In the genomic region with DNA sequence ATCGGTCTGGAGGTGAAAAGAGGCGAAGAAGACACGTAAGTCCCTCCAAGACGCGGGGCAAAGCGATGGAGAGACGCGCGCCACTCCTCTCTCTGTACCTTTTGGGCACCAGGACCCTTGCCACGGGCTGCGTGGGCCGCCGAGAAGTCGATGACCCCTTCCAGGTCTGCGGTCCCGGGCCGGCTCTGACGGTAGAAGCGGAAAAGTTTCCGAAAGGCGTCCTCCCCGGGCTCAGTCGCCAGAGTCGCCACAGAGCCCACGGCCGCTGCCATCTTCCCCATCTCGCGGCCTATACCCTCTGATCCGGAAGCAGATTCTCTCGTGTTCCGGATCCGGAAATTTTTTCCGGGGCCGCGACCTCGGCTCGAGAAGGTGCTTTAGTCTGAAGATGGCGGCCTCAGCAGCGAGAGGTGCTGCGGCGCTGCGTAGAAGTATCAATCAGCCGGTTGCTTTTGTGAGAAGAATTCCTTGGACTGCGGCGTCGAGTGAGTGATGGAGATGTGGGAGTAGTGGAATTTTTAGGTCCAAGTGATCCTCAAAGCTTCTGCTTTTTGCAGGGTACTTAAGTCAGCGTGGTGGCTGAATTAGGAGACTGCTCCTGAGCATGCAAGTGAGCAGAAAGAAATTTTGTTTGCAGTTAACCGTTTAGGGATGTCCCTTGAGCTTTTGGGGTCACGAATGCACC, we compare ENCODE assay signal across 1 cellular context.
TF ChIP-seq lines count a peak whose summit lies in the region.

A gene with protein sequence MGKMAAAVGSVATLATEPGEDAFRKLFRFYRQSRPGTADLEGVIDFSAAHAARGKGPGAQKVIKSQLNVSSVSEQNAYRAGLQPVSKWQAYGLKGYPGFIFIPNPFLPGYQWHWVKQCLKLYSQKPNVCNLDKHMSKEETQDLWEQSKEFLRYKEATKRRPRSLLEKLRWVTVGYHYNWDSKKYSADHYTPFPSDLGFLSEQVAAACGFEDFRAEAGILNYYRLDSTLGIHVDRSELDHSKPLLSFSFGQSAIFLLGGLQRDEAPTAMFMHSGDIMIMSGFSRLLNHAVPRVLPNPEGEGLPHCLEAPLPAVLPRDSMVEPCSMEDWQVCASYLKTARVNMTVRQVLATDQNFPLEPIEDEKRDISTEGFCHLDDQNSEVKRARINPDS (minus strand): TSS at position 300 of the 685 bp plus-strand sequence. CDS start 19 bp downstream, at position 281.
TSS of gene SLIRP (plus strand) at position 380 of the 685 bp plus-strand sequence. CDS start at position 389, 9 bp downstream.

TF ChIP-seq in HepG2, 621 proteins besides CTCF, POLR2A, EP300 and RAD21 (continued from another document and continues in another):
- TF ChIP-seq ZBTB4 (CRISPR knock-in tag; IDR thresholded peaks at IDR 0.05; ENCODE audit: borderline replicate concordance) (no peak), POLR2AphosphoS5 (IDR thresholded peaks at IDR 0.05; ENCODE audit: low read depth, low read length) (peak; percentile 95), AGO2 (optimal IDR thresholded peaks at IDR 0.05; ENCODE audit: low read depth, low read length) (no peak), ZBTB43 (CRISPR knock-in tag; conservative IDR thresholded peaks at IDR 0.05) (peak; percentile 45; the same call in 1 of the 2 replicates), CAMTA2 (CRISPR knock-in tag; IDR thresholded peaks at IDR 0.05; ENCODE audit: borderline replicate concordance) (no peak), ZFP82 (CRISPR knock-in tag; IDR thresholded peaks at IDR 0.05; ENCODE audit: borderline replicate concordance) (0 out of 2 replicates have a peak, but pooled peaks have one; percentile 79), ZNF550 (CRISPR knock-in tag; IDR thresholded peaks at IDR 0.05; ENCODE audit: borderline replicate concordance) (no peak), NCOA5 (CRISPR knock-in tag; IDR thresholded peaks at IDR 0.05) (no peak), ZNF781 (CRISPR knock-in tag; IDR thresholded peaks at IDR 0.05; ENCODE audit: borderline replicate concordance, not compliant biosample characterization) (peak; percentile 76), ELF3 (CRISPR knock-in tag; IDR thresholded peaks at IDR 0.05) (peak; percentile 80), RBAK (CRISPR knock-in tag; IDR thresholded peaks at IDR 0.05) (no peak), RBM39 (IDR thresholded peaks at IDR 0.05; ENCODE audit: low read depth, low read length, poor library complexity, severe bottlenecking) (no peak), ZNF83 (CRISPR knock-in tag; IDR thresholded peaks at IDR 0.05; ENCODE audit: borderline replicate concordance) (no peak), SNRNP70 (IDR thresholded peaks at IDR 0.05; ENCODE audit: low read depth, low read length) (no peak), HNRNPL (IDR thresholded peaks at IDR 0.05; ENCODE audit: low read depth, low read length) (no peak), KLF16 (CRISPR knock-in tag; IDR thresholded peaks at IDR 0.05) (peak in 1 of 2 experiments; percentile 82; a peak in 2 of 4 replicates), ZSCAN20 (CRISPR knock-in tag; IDR thresholded peaks at IDR 0.05; ENCODE audit: borderline replicate concordance) (0 out of 2 replicates have a peak, but pooled peaks have one; percentile 48), HMGXB3 (CRISPR knock-in tag; IDR thresholded peaks at IDR 0.05; ENCODE audit: borderline replicate concordance) (peak; percentile 67; the same call in 1 of the 2 replicates), MIXL1 (CRISPR knock-in tag; IDR thresholded peaks at IDR 0.05) (peak; percentile 49; the same call in 1 of the 2 replicates)
- TF ChIP-seq, protein P1, sequence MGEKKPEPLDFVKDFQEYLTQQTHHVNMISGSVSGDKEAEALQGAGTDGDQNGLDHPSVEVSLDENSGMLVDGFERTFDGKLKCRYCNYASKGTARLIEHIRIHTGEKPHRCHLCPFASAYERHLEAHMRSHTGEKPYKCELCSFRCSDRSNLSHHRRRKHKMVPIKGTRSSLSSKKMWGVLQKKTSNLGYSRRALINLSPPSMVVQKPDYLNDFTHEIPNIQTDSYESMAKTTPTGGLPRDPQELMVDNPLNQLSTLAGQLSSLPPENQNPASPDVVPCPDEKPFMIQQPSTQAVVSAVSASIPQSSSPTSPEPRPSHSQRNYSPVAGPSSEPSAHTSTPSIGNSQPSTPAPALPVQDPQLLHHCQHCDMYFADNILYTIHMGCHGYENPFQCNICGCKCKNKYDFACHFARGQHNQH (CRISPR knock-in tag; IDR thresholded peaks at IDR 0.05): peak; percentile 86
- TF ChIP-seq, protein P2, sequence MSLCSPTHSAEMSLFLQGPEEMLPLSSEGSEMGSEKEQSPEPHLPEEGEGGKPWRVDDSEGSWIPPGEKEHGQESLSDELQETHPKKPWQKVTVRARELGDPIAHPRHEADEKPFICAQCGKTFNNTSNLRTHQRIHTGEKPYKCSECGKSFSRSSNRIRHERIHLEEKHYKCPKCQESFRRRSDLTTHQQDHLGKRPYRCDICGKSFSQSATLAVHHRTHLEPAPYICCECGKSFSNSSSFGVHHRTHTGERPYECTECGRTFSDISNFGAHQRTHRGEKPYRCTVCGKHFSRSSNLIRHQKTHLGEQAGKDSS (CRISPR knock-in tag; IDR thresholded peaks at IDR 0.05; ENCODE audit: borderline replicate concordance, low read depth): peak; percentile 55; the same call in 1 of the 2 replicates
- TF ChIP-seq, protein P3, sequence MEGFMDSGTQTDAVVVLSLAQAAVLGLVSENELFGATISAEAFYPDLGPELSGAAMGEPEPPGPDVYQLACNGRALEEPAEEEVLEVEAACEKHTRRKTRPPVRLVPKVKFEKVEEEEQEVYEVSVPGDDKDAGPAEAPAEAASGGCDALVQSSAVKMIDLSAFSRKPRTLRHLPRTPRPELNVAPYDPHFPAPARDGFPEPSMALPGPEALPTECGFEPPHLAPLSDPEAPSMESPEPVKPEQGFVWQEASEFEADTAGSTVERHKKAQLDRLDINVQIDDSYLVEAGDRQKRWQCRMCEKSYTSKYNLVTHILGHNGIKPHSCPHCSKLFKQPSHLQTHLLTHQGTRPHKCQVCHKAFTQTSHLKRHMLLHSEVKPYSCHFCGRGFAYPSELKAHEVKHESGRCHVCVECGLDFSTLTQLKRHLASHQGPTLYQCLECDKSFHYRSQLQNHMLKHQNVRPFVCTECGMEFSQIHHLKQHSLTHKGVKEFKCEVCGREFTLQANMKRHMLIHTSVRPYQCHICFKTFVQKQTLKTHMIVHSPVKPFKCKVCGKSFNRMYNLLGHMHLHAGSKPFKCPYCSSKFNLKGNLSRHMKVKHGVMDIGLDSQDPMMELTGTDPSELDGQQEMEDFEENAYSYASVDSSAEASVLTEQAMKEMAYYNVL (CRISPR knock-in tag; IDR thresholded peaks at IDR 0.05; ENCODE audit: borderline replicate concordance): no peak
- TF ChIP-seq, protein P4, sequence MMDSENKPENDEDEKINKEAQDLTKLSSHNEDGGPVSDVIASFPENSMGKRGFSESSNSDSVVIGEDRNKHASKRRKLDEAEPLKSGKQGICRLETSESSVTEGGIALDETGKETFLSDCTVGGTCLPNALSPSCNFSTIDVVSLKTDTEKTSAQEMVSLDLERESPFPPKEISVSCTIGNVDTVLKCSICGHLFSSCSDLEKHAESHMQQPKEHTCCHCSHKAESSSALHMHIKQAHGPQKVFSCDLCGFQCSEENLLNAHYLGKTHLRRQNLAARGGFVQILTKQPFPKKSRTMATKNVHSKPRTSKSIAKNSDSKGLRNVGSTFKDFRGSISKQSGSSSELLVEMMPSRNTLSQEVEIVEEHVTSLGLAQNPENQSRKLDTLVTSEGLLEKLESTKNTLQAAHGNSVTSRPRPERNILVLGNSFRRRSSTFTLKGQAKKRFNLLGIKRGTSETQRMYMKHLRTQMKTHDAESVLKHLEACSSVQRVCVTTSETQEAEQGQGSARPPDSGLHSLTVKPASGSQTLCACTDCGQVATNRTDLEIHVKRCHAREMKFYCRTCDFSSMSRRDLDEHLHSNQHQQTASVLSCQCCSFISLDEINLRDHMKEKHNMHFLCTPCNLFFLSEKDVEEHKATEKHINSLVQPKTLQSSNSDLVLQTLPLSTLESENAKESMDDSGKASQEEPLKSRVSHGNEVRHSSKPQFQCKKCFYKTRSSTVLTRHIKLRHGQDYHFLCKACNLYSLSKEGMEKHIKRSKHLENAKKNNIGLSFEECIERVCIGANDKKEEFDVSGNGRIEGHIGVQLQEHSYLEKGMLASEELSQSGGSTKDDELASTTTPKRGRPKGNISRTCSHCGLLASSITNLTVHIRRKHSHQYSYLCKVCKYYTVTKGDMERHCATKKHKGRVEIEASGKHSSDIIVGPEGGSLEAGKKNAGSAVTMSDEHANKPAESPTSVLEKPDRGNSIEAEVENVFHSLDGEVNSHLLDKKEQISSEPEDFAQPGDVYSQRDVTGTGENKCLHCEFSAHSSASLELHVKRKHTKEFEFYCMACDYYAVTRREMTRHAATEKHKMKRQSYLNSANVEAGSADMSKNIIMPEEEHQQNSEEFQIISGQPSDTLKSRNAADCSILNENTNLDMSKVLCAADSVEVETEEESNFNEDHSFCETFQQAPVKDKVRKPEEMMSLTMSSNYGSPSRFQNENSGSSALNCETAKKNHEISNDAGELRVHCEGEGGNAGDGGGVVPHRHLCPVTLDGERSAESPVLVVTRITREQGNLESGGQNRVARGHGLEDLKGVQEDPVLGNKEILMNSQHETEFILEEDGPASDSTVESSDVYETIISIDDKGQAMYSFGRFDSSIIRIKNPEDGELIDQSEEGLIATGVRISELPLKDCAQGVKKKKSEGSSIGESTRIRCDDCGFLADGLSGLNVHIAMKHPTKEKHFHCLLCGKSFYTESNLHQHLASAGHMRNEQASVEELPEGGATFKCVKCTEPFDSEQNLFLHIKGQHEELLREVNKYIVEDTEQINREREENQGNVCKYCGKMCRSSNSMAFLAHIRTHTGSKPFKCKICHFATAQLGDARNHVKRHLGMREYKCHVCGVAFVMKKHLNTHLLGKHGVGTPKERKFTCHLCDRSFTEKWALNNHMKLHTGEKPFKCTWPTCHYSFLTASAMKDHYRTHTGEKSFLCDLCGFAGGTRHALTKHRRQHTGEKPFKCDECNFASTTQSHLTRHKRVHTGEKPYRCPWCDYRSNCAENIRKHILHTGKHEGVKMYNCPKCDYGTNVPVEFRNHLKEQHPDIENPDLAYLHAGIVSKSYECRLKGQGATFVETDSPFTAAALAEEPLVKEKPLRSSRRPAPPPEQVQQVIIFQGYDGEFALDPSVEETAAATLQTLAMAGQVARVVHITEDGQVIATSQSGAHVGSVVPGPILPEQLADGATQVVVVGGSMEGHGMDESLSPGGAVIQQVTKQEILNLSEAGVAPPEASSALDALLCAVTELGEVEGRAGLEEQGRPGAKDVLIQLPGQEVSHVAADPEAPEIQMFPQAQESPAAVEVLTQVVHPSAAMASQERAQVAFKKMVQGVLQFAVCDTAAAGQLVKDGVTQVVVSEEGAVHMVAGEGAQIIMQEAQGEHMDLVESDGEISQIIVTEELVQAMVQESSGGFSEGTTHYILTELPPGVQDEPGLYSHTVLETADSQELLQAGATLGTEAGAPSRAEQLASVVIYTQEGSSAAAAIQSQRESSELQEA (CRISPR knock-in tag; IDR thresholded peaks at IDR 0.05; ENCODE audit: not compliant biosample characterization): peak; percentile 56
- TF ChIP-seq, protein P5, sequence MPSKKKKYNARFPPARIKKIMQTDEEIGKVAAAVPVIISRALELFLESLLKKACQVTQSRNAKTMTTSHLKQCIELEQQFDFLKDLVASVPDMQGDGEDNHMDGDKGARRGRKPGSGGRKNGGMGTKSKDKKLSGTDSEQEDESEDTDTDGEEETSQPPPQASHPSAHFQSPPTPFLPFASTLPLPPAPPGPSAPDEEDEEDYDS (CRISPR knock-in tag; IDR thresholded peaks at IDR 0.05): peak; percentile 49; the same call in 1 of the 2 replicates
